Comparison of ENCODE assay signal across 11 cellular contexts in the genomic region with DNA sequence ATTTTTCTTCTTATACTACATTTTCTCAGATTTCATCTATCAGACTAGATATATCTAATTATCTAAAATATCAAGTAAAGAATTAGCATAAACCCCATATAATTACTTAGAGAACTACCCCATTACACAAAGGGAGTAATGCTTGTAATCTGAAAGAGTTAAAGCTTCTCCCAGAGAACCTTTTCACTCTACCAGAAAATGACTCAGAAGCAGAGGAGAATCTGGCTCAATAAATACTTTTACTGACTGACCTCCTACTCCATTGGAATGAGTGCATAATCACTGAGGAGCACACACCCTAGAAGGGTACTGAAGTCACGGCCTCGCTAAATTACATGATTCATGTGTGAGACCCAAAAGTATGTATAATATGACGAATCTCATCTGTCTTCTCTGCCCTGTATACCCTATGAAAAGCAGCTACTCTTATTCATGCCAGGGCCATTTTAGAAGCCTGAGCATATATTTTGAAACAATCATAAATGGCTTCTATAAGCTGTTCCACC. TPM values are rescaled to one million over a fixed set of nuclear protein-coding genes. Genes with fewer than 3 reads are reported as not detected.
DNase-seq lines count a peak whose midpoint lies in the region; TF ChIP-seq lines count a peak whose summit lies in the region.
"Had no signal": no experiment of that assay in that cellular context is flagged by ENCODE, and none has a peak within 500 bp of the region (broad histone marks: within the 10 kb centered on the region; RNA-seq: fewer than 3 reads in every experiment).

No MANE protein-coding gene starts in this region.

- peaks cover 26% of the 10 kb centered on the region for H3K4me1 ChIP-seq in testis

- no peaks in the 10 kb centered on the region for H3K27me3 ChIP-seq in testis
- H3K27me3 ChIP-seq: ovary had no signal

- no peaks in the 10 kb centered on the region for H3K36me3 ChIP-seq in testis (ENCODE audit: low read depth, missing control alignments)
- H3K36me3 ChIP-seq: ovary had no signal

- no peak overlapping the region for H3K4me3 ChIP-seq in testis
- H3K4me3 ChIP-seq: ovary had no signal

- TF ChIP-seq POLR2A in testis (IDR thresholded peaks at IDR 0.05) = no peak

- no peaks in the 10 kb centered on the region for H3K9me3 ChIP-seq in testis
- H3K9me3 ChIP-seq: ovary had no signal

- no peak for TF ChIP-seq CTCF in testis (IDR thresholded peaks at IDR 0.05)

- 47 to 49% methylated on average over 3 of the region's 3 CpGs for WGBS in testis, 2 donors

- intact Hi-C loops in testis (cut with DNase I; ENCODE audit: low total_unique reads) = no loop called here

- DNase-seq in HPDE6-E6E7 (ENCODE audit: extremely low spot score) = peak; percentile 88
- peak; percentile 85 for DNase-seq in astrocyte of the hippocampus (ENCODE audit: low read depth, low spot score)
- peak; percentile 73 for DNase-seq in islet precursor cell
- DNase-seq in testis = no peak
- no peak for DNase-seq in DMS153 (lab: John Stamatoyannopoulos, UW)
- DNase-seq in NCI-H510A (lab: John Stamatoyannopoulos, UW) = no peak
- no peak for DNase-seq in NCI-H446 (lab: John Stamatoyannopoulos, UW)
- no peak for DNase-seq in NCI-H1694 treated with DMSO at 0.1 percent for 48 hours (lab: John Stamatoyannopoulos, UW)
- DNase-seq: activated naive CD4-positive, alpha-beta T cell treated with Interleukin-2 at 50 U/mL for 16 hours; NCI-H146 had no signal

- peak overlapping the region; percentile 64 to 73 for H3K27ac ChIP-seq in testis

RNA-seq across cellular contexts. Expression of gene DNMBP, which starts 32.8 kb away (rescaled TPM):
- 10 to 100 TPM; 33.4 to 36.0 TPM for total RNA-seq in testis
- polyA plus RNA-seq in testis (ENCODE audit: insufficient read depth, low read depth, low replicate concordance) = 20.8 TPM

Comparison
In these comparisons a context has a peak if more than half of its experiments do, and no peak if none do; other contexts are left out.
1. DNase-seq: peak in HPDE6-E6E7 (single experiment), astrocyte of the hippocampus (single experiment) and islet precursor cell (single experiment); none in testis (single experiment), DMS153 (single experiment), NCI-H510A (single experiment), NCI-H446 (0 of 2) and NCI-H1694 treated with DMSO at 0.1 percent for 48 hours (single experiment).